In the genomic region with DNA sequence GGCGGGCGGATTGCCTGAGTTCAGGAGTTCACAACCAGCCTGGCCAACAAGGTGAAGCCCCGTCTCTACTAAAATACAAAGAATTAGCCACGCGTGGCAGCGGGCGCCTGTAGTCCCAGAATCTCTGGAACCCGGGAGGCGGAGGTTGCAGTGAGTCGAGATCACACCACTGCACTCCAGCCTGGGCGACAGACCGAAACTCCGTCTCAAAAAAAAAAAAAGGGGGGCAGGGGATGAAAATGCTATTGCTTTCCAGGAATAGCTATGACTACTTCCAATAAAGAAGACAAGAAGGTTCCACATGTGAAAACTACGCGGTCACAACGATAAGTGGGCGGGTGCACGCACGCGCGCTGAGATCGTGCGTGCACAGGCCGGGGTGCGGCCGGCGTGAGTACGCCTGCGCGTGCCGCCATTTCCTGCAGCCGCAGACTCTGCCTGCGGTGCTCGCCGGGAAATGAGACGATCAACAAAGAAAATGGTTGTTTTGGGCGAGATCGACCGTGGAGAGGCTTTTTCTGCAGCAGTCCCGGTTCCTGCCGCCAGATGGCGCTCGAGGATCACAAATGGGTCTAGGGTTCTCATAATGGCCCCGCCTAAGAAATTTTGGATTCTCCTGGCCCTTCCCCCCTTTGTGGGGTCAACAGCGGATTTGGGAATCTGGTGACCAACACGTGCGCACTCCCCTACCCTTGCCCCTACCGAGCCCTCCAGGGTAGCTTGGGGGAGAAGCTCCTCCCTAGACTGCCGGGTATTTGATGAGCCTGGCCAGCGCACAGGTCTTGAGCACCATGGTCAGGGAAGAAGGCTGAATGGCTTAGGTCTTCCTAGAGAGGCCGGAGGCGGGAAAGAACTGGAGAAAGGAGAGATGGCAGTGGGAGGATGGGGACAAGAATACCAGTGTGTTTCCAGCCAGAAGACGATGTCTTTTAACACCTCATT, we compare ENCODE assay signal across 8 cellular contexts. TPM values are rescaled to one million over a fixed set of nuclear protein-coding genes. Genes with fewer than 3 reads are reported as not detected.
DNase-seq lines count a peak whose midpoint lies in the region; ATAC-seq and TF ChIP-seq lines count a peak whose summit lies in the region.

No MANE protein-coding gene starts in this region.

- H3K4me3 Mint-ChIP-seq in GM23338 (peak overlapping the region; percentile 77), nephron (peak overlapping the region; percentile 77 to 82 (median 78))
- peak overlapping the region; percentile 47 for H3K4me3 Mint-ChIP-seq in activated T-helper 2 cell treated with anti-CD3 and anti-CD28 coated beads, Interferon-gamma antibody, Interleukin-2, Interleukin-4, amounts not matched to agents 10 μg/mL and 5 μg/mL and 100 μg/mL, durations not matched to agents 14 hours and 24 hours and 36 hours (ENCODE audit: low read depth)

- peak; percentile 96 for ATAC-seq in GM23338
- ATAC-seq in stimulated activated naive CD8-positive, alpha-beta T cell treated with anti-CD3 and anti-CD28 coated beads, Interleukin-15, Interleukin-2, amounts not matched to agents 100 U/mL and 50 U/mL, for 24 hours = peak; percentile 95

- H3K27me3 Mint-ChIP-seq in GM23338 (ENCODE audit: insufficient read depth, low read depth, poor library complexity) (peaks cover 4% of the 10 kb centered on the region), nephron (ENCODE audit: low read depth) (peaks cover 3% of the 10 kb centered on the region)
- no peaks in the 10 kb centered on the region for H3K27me3 Mint-ChIP-seq in activated T-helper 2 cell treated with anti-CD3 and anti-CD28 coated beads, Interferon-gamma antibody, Interleukin-2, Interleukin-4, amounts not matched to agents 10 μg/mL and 5 μg/mL and 100 μg/mL, durations not matched to agents 14 hours and 24 hours and 36 hours (ENCODE audit: low read depth)

- H3K9me2 ChIP-seq in DOHH2 (replicated peaks; ENCODE audit: control insufficient read depth, low read length) (no peaks in the 10 kb centered on the region), GM23338 (ENCODE audit: insufficient read depth) (no peaks in the 10 kb centered on the region)

- H3K9me3 ChIP-seq in DOHH2 (ENCODE audit: control insufficient read depth, insufficient read depth, low read length) = no peaks in the 10 kb centered on the region

- H3K4me1 ChIP-seq in DOHH2 (ENCODE audit: control insufficient read depth, low read length) = peaks cover 15% of the 10 kb centered on the region
- no peaks in the 10 kb centered on the region; the same call in 1 of the 2 replicates for H3K4me1 ChIP-seq in GM23338 (ENCODE audit: insufficient read depth)

- H3K36me3 Mint-ChIP-seq in GM23338 (ENCODE audit: low read depth) (no peaks in the 10 kb centered on the region), nephron (ENCODE audit: low read depth) (no peaks in the 10 kb centered on the region)
- H3K36me3 Mint-ChIP-seq in activated T-helper 2 cell treated with anti-CD3 and anti-CD28 coated beads, Interferon-gamma antibody, Interleukin-2, Interleukin-4, amounts not matched to agents 10 μg/mL and 5 μg/mL and 100 μg/mL, durations not matched to agents 14 hours and 24 hours and 36 hours (ENCODE audit: low read depth) = no peaks in the 10 kb centered on the region

- DNase-seq in GM23338 (ENCODE audit: low spot score) = peak; percentile 76
- DNase-seq in RPMI8226 = peak; percentile 91
- DNase-seq in activated T-helper 2 cell treated with anti-CD3 and anti-CD28 coated beads, Interferon-gamma antibody, Interleukin-2, Interleukin-4, amounts not matched to agents 10 μg/mL and 5 μg/mL and 100 μg/mL, durations not matched to agents 14 hours and 24 hours and 36 hours (ENCODE audit: low spot score) = peak; percentile 82
- peak; percentile 92 for DNase-seq in fibroblast of pulmonary artery (ENCODE audit: low read depth)
- peak; percentile 86 for DNase-seq in stimulated activated naive CD8-positive, alpha-beta T cell treated with anti-CD3 and anti-CD28 coated beads, Interleukin-15, Interleukin-2, amounts not matched to agents 100 U/mL and 50 U/mL, for 24 hours

- H3K4me1 Mint-ChIP-seq in GM23338 = peaks cover 3% of the 10 kb centered on the region; the same call in 2 of the 3 replicates
- H3K4me1 Mint-ChIP-seq in activated T-helper 2 cell treated with anti-CD3 and anti-CD28 coated beads, Interferon-gamma antibody, Interleukin-2, Interleukin-4, amounts not matched to agents 10 μg/mL and 5 μg/mL and 100 μg/mL, durations not matched to agents 14 hours and 24 hours and 36 hours (ENCODE audit: low read depth) = peaks cover 4% of the 10 kb centered on the region
- peaks cover 4% of the 10 kb centered on the region for H3K4me1 Mint-ChIP-seq in nephron

- H3K27ac ChIP-seq in DOHH2 (ENCODE audit: low read depth, low read length) (peak overlapping the region; percentile 70), GM23338 (ENCODE audit: low read depth) (peak overlapping the region; percentile 80; the same call in 1 of the 2 replicates)

- no peaks in the 10 kb centered on the region for H3K9me3 Mint-ChIP-seq in GM23338
- no peaks in the 10 kb centered on the region for H3K9me3 Mint-ChIP-seq in activated T-helper 2 cell treated with anti-CD3 and anti-CD28 coated beads, Interferon-gamma antibody, Interleukin-2, Interleukin-4, amounts not matched to agents 10 μg/mL and 5 μg/mL and 100 μg/mL, durations not matched to agents 14 hours and 24 hours and 36 hours
- no peaks in the 10 kb centered on the region for H3K9me3 Mint-ChIP-seq in nephron

- H3K27me3 ChIP-seq in DOHH2 (ENCODE audit: control insufficient read depth, low read length) (no peaks in the 10 kb centered on the region), GM23338 (ENCODE audit: insufficient read depth) (no peaks in the 10 kb centered on the region)

- H3K79me2 ChIP-seq in DOHH2 (ENCODE audit: control insufficient read depth, low read length) = no peaks in the 10 kb centered on the region
- no peaks in the 10 kb centered on the region for H3K79me2 ChIP-seq in GM23338 (replicated peaks; ENCODE audit: insufficient read depth)

- H3F3A ChIP-seq in DOHH2 (ENCODE audit: control insufficient read depth, insufficient read depth) = no peaks in the 10 kb centered on the region
- no peaks in the 10 kb centered on the region for H3F3A ChIP-seq in GM23338 (replicated peaks; ENCODE audit: low read depth)

- intact Hi-C loops in activated T-helper 2 cell treated with anti-CD3 and anti-CD28 coated beads, Interferon-gamma antibody, Interleukin-2, Interleukin-4, amounts not matched to agents 10 μg/mL and 5 μg/mL and 100 μg/mL, durations not matched to agents 14 hours and 24 hours and 36 hours (cut with micrococcal nuclease) = loop anchor here (1.0 to 5.0 kb wide), 4 partner anchors 17 to 709 kb away; a partner anchor contains a TSS

- H3K4me2 ChIP-seq in DOHH2 (ENCODE audit: low read length) (peak overlapping the region; percentile 74), GM23338 (peak overlapping the region; percentile 71)

- H2AFZ ChIP-seq in GM23338 = no peak overlapping the region

- TF ChIP-seq CTCF in DOHH2 (IDR thresholded peaks at IDR 0.05; ENCODE audit: low read depth, low read length, poor library complexity, severe bottlenecking) (peak; percentile 60), GM23338 (conservative IDR thresholded peaks at IDR 0.05; ENCODE audit: low read depth in 2 of 2) (peak; percentile 64 to 76), LNCAP (IDR thresholded peaks at IDR 0.05) (peak; percentile 62), fibroblast of pulmonary artery (IDR thresholded peaks at IDR 0.05; ENCODE audit: low read length, missing control alignments) (peak; percentile 58), nephron (IDR thresholded peaks at IDR 0.05; ENCODE audit: unreplicated experiment in 3 of 3) (peak; percentile 75 to 85 (median 80))

- H3K27ac Mint-ChIP-seq in GM23338 = peak overlapping the region; percentile 93
- peak overlapping the region; percentile 81 for H3K27ac Mint-ChIP-seq in activated T-helper 2 cell treated with anti-CD3 and anti-CD28 coated beads, Interferon-gamma antibody, Interleukin-2, Interleukin-4, amounts not matched to agents 10 μg/mL and 5 μg/mL and 100 μg/mL, durations not matched to agents 14 hours and 24 hours and 36 hours
- peak overlapping the region; percentile 67 to 93 (median 91) for H3K27ac Mint-ChIP-seq in nephron

- H3K36me3 ChIP-seq in DOHH2 (ENCODE audit: control insufficient read depth, low read length) = no peaks in the 10 kb centered on the region
- no peaks in the 10 kb centered on the region for H3K36me3 ChIP-seq in GM23338 (ENCODE audit: insufficient read depth)

- H4K20me1 ChIP-seq in DOHH2 (ENCODE audit: control insufficient read depth, insufficient read depth, low read depth, low read length) (no peaks in the 10 kb centered on the region), GM23338 (replicated peaks; ENCODE audit: insufficient read depth) (no peaks in the 10 kb centered on the region)

- peak overlapping the region; percentile 72 for H3K4me3 ChIP-seq in DOHH2 (ENCODE audit: low read length)
- H3K4me3 ChIP-seq in GM23338 = peak overlapping the region; percentile 54
- H3K4me3 ChIP-seq in fibroblast of pulmonary artery (replicated peaks; ENCODE audit: low read depth, low read length) = peak overlapping the region; percentile 36

TF ChIP-seq in GM23338, 12 proteins besides CTCF, POLR2A, EP300 and RAD21:
- TF ChIP-seq EZH2 (IDR thresholded peaks at IDR 0.05; ENCODE audit: low read depth, unreplicated experiment) (no peak), POLR2AphosphoS5 (IDR thresholded peaks at IDR 0.05; ENCODE audit: low read depth) (peak; percentile 39; the same call in 1 of the 2 replicates)

RNA-seq across cellular contexts. Expression of a gene that starts 35.1 kb away (rescaled TPM):
- 0.49 and 0.62 TPM in 2 replicates for total RNA-seq in GM23338 (2014; rRNA removed; shearing (Covaris generic))
- 0.10 and 0.24 TPM in 2 replicates for polyA plus RNA-seq in GM23338 (2016; fragmentation: Nextera tagmentation; extraction: Ambion mirVana)
- total RNA-seq in activated T-helper 2 cell treated with anti-CD3 and anti-CD28 coated beads, Interferon-gamma antibody, Interleukin-2, Interleukin-4, amounts not matched to agents 10 μg/mL and 5 μg/mL and 100 μg/mL, durations not matched to agents 14 hours and 24 hours and 36 hours = not detected in 2 replicates

Comparison
In these comparisons a context has a peak if more than half of its experiments do, and no peak if none do; other contexts are left out.
1. Peak in every context shown above with its lines: DNase-seq, ATAC-seq, H3K4me3 ChIP-seq and H3K27ac ChIP-seq.